Comparison of ENCODE assay signal across 35 cellular contexts in the genomic region with DNA sequence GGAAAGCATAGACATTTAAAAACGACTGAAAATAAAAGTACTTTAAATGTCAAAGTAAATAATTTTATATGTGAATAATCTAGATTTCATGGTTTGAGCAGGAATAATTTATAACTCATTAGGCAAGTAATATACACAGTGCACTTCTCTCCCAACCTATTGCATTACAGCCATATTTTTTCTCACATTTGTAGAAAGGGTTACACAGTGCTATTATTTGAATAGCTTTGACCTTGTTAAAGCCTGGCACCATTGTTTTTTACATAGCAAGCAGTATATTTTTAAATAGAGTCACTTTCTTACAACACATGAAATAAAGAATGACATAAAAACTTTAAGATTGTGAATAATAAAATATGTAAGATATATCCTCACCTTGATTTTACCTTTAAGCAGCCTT. TPM values are rescaled to one million over a fixed set of nuclear protein-coding genes. Genes with fewer than 3 reads are reported as not detected.
"Had no signal": no experiment of that assay in that cellular context is flagged by ENCODE, and none has a peak within 500 bp of the region (broad histone marks: within the 10 kb centered on the region; RNA-seq: fewer than 3 reads in every experiment).

No MANE protein-coding gene starts in this region.

- H3K4me3 Mint-ChIP-seq: effector memory CD8-positive, alpha-beta T cell; mesothelial cell of epicardium; naive thymus-derived CD4-positive, alpha-beta T cell had no signal

- H3K27ac Mint-ChIP-seq: effector memory CD8-positive, alpha-beta T cell; mesothelial cell of epicardium; nephron had no signal

- H3K4me3 ChIP-seq: esophagus squamous epithelium, mucosa of descending colon, prostate gland, right lobe of liver, smooth muscle cell, thoracic aorta, tibial nerve, upper lobe of left lung had no signal

- H3K4me1 ChIP-seq: esophagus squamous epithelium, prostate gland, right lobe of liver, tibial nerve, upper lobe of left lung had no signal

- DNase-seq: caudate nucleus; cerebellar nuclear complex; cortex of kidney; effector memory CD8-positive, alpha-beta T cell; erythroblast; esophagus squamous epithelium; head of caudate nucleus; hippocampal formation; left colon; mesenchymal stem cell; mucosa of descending colon; naive thymus-derived CD4-positive, alpha-beta T cell; nucleus accumbens; right lobe of liver; stimulated activated CD4-positive, alpha-beta T cell treated with anti-CD3 and anti-CD28 coated beads, Interleukin-12 subunit alpha, Interleukin-12 subunit beta, amount 100 ng/mL, for 4 hours; stimulated activated CD4-positive, alpha-beta T cell treated with anti-CD3 and anti-CD28 coated beads, Interleukin-1b, Interleukin-23, amount 100 ng/mL, for 48 hours; stimulated activated CD4-positive, alpha-beta T cell treated with anti-CD3 and anti-CD28 coated beads, Interleukin-4, amount 100 ng/mL, for 1 hour; stimulated activated CD8-positive, alpha-beta memory T cell treated with anti-CD3 and anti-CD28 coated beads, Interleukin-4, amount 100 ng/mL, for 48 hours; stimulated activated naive CD8-positive, alpha-beta T cell treated with anti-CD3 and anti-CD28 coated beads, Interleukin-15, Interleukin-2, amounts not matched to agents 100 U/mL and 50 U/mL, for 24 hours; substantia nigra; upper lobe of left lung had no signal

- H3K4me2 ChIP-seq: smooth muscle cell had no signal

- H3K9me3 ChIP-seq: esophagus squamous epithelium, mucosa of descending colon, prostate gland, right lobe of liver, thoracic aorta, tibial nerve, upper lobe of left lung had no signal

- H3K27me3 ChIP-seq: esophagus squamous epithelium, right lobe of liver, tibial nerve, upper lobe of left lung had no signal

- H3K36me3 Mint-ChIP-seq: mesothelial cell of epicardium; naive thymus-derived CD4-positive, alpha-beta T cell had no signal

- ATAC-seq: effector memory CD8-positive, alpha-beta T cell; left colon; mucosa of descending colon; naive thymus-derived CD4-positive, alpha-beta T cell; right lobe of liver; stimulated activated naive CD8-positive, alpha-beta T cell treated with anti-CD3 and anti-CD28 coated beads, Interleukin-15, Interleukin-2, amounts not matched to agents 100 U/mL and 50 U/mL, for 24 hours had no signal

- H3K9me3 Mint-ChIP-seq: naive thymus-derived CD4-positive, alpha-beta T cell; nephron had no signal

- H3K4me1 Mint-ChIP-seq: naive thymus-derived CD4-positive, alpha-beta T cell; nephron had no signal

- H3K36me3 ChIP-seq: esophagus squamous epithelium, prostate gland, right lobe of liver, thoracic aorta, tibial nerve, upper lobe of left lung had no signal

- H3K27me3 Mint-ChIP-seq: effector memory CD8-positive, alpha-beta T cell; naive thymus-derived CD4-positive, alpha-beta T cell had no signal

- H3K27ac ChIP-seq: esophagus squamous epithelium, prostate gland, right lobe of liver, thoracic aorta, tibial nerve, upper lobe of left lung had no signal

RNA-seq across cellular contexts. Expression of a gene that starts 1.0 kb away (rescaled TPM):
- total RNA-seq: dermis microvascular lymphatic vessel endothelial cell; esophagus squamous epithelium; frontal cortex; glomerular endothelial cell; kidney epithelial cell; left colon; lower leg skin; lung microvascular endothelial cell; mesothelial cell of epicardium; naive thymus-derived CD4-positive, alpha-beta T cell; osteocyte; renal cortical epithelial cell; smooth muscle cell; tibial nerve; upper lobe of left lung had no signal
- polyA plus RNA-seq: naive thymus-derived CD4-positive, alpha-beta T cell; smooth muscle cell had no signal
